In the genomic region with DNA sequence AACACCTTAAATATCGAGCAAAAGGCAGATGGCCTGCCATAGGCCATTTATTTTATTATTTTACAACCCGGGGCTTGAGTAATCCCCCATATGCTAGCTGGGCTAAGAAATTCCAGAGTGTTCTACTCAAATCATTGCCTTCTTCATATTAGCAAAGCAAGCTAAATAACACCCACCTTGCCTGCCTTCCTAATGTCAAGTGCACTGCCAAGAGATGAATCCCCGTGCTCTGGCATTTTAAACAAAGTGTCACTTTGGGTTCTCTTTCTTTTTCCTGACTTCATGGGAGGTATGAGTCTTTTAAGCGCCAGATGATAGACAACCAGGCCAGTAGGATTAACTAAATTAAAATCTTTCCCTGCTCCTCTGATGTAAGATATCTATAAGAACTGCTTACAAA, we compare ENCODE assay signal across 27 cellular contexts. TPM values are rescaled to one million over a fixed set of nuclear protein-coding genes. Genes with fewer than 3 reads are reported as not detected.
"Had no signal": no experiment of that assay in that cellular context is flagged by ENCODE, and none has a peak within 500 bp of the region (broad histone marks: within the 10 kb centered on the region; RNA-seq: fewer than 3 reads in every experiment).

No MANE protein-coding gene starts in this region.

- H3K4me3 ChIP-seq: esophagus muscularis mucosa, gastrocnemius medialis, heart right ventricle had no signal

- H3K4me1 Mint-ChIP-seq: activated naive CD4-positive, alpha-beta T cell treated with anti-CD3 and anti-CD28 coated beads, Interleukin-2, amount 10 ng/mL, durations not matched to agents 7 days and 5 days had no signal

- H3K4me1 ChIP-seq: foreskin keratinocyte, gastrocnemius medialis had no signal

- H3K9me3 Mint-ChIP-seq: activated CD4-positive, alpha-beta memory T cell treated with anti-CD3 and anti-CD28 coated beads, Interleukin-2, amount 10 ng/mL, durations not matched to agents 7 days and 5 days; activated CD4-positive, alpha-beta T cell treated with anti-CD3 and anti-CD28 coated beads, Interleukin-2, amount 10 ng/mL, durations not matched to agents 7 days and 5 days; activated naive CD4-positive, alpha-beta T cell treated with anti-CD3 and anti-CD28 coated beads, Interleukin-2, amount 10 ng/mL, durations not matched to agents 7 days and 5 days; activated naive CD4-positive, alpha-beta T cell treated with anti-CD3 and anti-CD28 coated beads, Interleukin-2, amount 50 U/mL, for 72 hours; activated naive CD8-positive, alpha-beta T cell treated with anti-CD3 and anti-CD28 coated beads, Interleukin-2, amount 10 ng/mL, durations not matched to agents 7 days and 5 days; activated T-cell treated with anti-CD3 and anti-CD28 coated beads, Interleukin-2, amount 50 U/mL, for 24 hours; activated T-cell treated with anti-CD3 and anti-CD28 coated beads, Interleukin-2, amount 50 U/mL, for 72 hours; WTC11 had no signal

- H3K27me3 ChIP-seq: gastrocnemius medialis had no signal

- H3K36me3 ChIP-seq: gastrocnemius medialis had no signal

- H3K4me3 Mint-ChIP-seq: activated CD4-positive, alpha-beta memory T cell treated with anti-CD3 and anti-CD28 coated beads, Interleukin-2, amount 10 ng/mL, durations not matched to agents 7 days and 5 days; activated CD4-positive, alpha-beta T cell treated with anti-CD3 and anti-CD28 coated beads, Interleukin-2, amount 10 ng/mL, durations not matched to agents 7 days and 5 days; activated naive CD4-positive, alpha-beta T cell treated with anti-CD3 and anti-CD28 coated beads, Interleukin-2, amount 10 ng/mL, durations not matched to agents 7 days and 5 days; activated naive CD8-positive, alpha-beta T cell treated with anti-CD3 and anti-CD28 coated beads, Interleukin-2, amount 10 ng/mL, durations not matched to agents 7 days and 5 days; activated T-cell treated with anti-CD3 and anti-CD28 coated beads, Interleukin-2, amount 50 U/mL, for 24 hours; activated T-cell treated with anti-CD3 and anti-CD28 coated beads, Interleukin-2, amount 50 U/mL, for 72 hours; effector memory CD8-positive, alpha-beta T cell; WTC11 had no signal

- H3K27ac Mint-ChIP-seq: activated CD4-positive, alpha-beta memory T cell treated with anti-CD3 and anti-CD28 coated beads, Interleukin-2, amount 10 ng/mL, durations not matched to agents 7 days and 5 days; activated CD4-positive, alpha-beta T cell treated with anti-CD3 and anti-CD28 coated beads, Interleukin-2, amount 10 ng/mL, durations not matched to agents 7 days and 5 days; activated naive CD4-positive, alpha-beta T cell treated with anti-CD3 and anti-CD28 coated beads, Interleukin-2, amount 10 ng/mL, durations not matched to agents 7 days and 5 days; activated naive CD4-positive, alpha-beta T cell treated with anti-CD3 and anti-CD28 coated beads, Interleukin-2, amount 50 U/mL, for 72 hours; activated naive CD8-positive, alpha-beta T cell treated with anti-CD3 and anti-CD28 coated beads, Interleukin-2, amount 10 ng/mL, durations not matched to agents 7 days and 5 days; activated T-cell treated with anti-CD3 and anti-CD28 coated beads, Interleukin-2, amount 50 U/mL, for 24 hours; activated T-cell treated with anti-CD3 and anti-CD28 coated beads, Interleukin-2, amount 50 U/mL, for 72 hours; effector memory CD8-positive, alpha-beta T cell; WTC11 had no signal

- H3K36me3 Mint-ChIP-seq: activated naive CD4-positive, alpha-beta T cell treated with anti-CD3 and anti-CD28 coated beads, Interleukin-2, amount 10 ng/mL, durations not matched to agents 7 days and 5 days; activated naive CD8-positive, alpha-beta T cell treated with anti-CD3 and anti-CD28 coated beads, Interleukin-2, amount 10 ng/mL, durations not matched to agents 7 days and 5 days had no signal

- H3K27ac ChIP-seq: esophagus muscularis mucosa, foreskin keratinocyte, gastrocnemius medialis, heart right ventricle had no signal

- DNase-seq: activated CD4-positive, alpha-beta memory T cell treated with anti-CD3 and anti-CD28 coated beads, Interleukin-2, amount 10 ng/mL, durations not matched to agents 7 days and 5 days; activated CD4-positive, alpha-beta T cell treated with anti-CD3 and anti-CD28 coated beads for 1 hour; activated CD4-positive, alpha-beta T cell treated with anti-CD3 and anti-CD28 coated beads for 4 hours; activated CD4-positive, alpha-beta T cell treated with anti-CD3 and anti-CD28 coated beads, Interleukin-2, amount 10 ng/mL, durations not matched to agents 7 days and 5 days; activated CD4-positive, alpha-beta T cell treated with anti-CD3 and anti-CD28 coated beads, Interleukin-2, amount 50 U/mL, for 4 hours; activated CD8-positive, alpha-beta memory T cell treated with anti-CD3 and anti-CD28 coated beads, Interleukin-2, amount 50 U/mL, for 48 hours; activated gamma-delta T cell; activated naive CD4-positive, alpha-beta T cell; activated naive CD4-positive, alpha-beta T cell treated with anti-CD3 and anti-CD28 coated beads, Interleukin-2, amount 10 ng/mL, durations not matched to agents 7 days and 5 days; activated naive CD8-positive, alpha-beta T cell treated with anti-CD3 and anti-CD28 coated beads, Interleukin-2, amount 10 ng/mL, durations not matched to agents 7 days and 5 days; activated T-cell treated with anti-CD3 and anti-CD28 coated beads for 4 hours; activated T-cell treated with anti-CD3 and anti-CD28 coated beads, Interleukin-2, amount 50 U/mL, for 24 hours; activated T-cell treated with anti-CD3 and anti-CD28 coated beads, Interleukin-2, amount 50 U/mL, for 72 hours; cortex of kidney; dermis blood vessel endothelial cell; effector CD4-positive, alpha-beta T cell; effector memory CD8-positive, alpha-beta T cell; erythroblast; foreskin keratinocyte; gastrocnemius medialis; heart right ventricle; T-helper 2 cell had no signal

- H3K9me3 ChIP-seq: esophagus muscularis mucosa, gastrocnemius medialis, heart right ventricle had no signal

RNA-seq across cellular contexts. Expression of gene MPPED2, which starts 4.5 kb away (rescaled TPM):
- total RNA-seq: activated CD4-positive, alpha-beta memory T cell treated with anti-CD3 and anti-CD28 coated beads, Interleukin-2, amount 10 ng/mL, durations not matched to agents 7 days and 5 days; activated naive CD8-positive, alpha-beta T cell treated with anti-CD3 and anti-CD28 coated beads, Interleukin-2, amount 10 ng/mL, durations not matched to agents 7 days and 5 days; chondrocyte; foreskin keratinocyte; T-helper 1 cell treated with Interleukin-12 subunit alpha and Interleukin-12 subunit beta and Interleukin-4 antibody, amounts not matched to agents 30 ng/mL and 1 ng/mL, for 36 hours had no signal
